In the genomic region with DNA sequence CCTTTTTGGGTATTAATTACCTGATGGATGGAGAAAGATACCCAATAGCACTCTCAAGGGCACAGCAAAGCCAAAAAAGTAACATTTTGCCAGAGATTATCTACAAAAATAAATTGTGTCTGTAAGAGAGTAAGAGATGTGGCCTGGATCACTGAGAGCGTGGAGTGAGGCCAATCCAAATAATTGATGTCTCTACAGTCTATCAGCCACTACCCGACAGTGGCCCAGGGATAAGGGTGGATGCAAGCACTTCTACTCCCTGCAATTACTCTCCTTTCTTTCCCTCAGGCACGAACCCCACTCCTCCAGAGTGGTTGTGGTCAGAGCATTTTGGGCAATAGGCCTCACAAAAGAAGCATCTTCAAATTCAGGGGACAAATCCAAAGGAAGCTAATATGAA, we compare ENCODE assay signal across 21 cellular contexts.
A peak's percentile ranks its signal among the peaks of the same experiment; 100 is the strongest.
DNase-seq lines count a peak whose midpoint lies in the region; ATAC-seq, FAIRE-seq and TF ChIP-seq lines count a peak whose summit lies in the region.
"Had no signal": no experiment of that assay in that cellular context is flagged by ENCODE, and none has a peak within 500 bp of the region (broad histone marks: within the 10 kb centered on the region; RNA-seq: fewer than 3 reads in every experiment).

No MANE protein-coding gene starts in this region.

- in situ Hi-C loops in GM12878 (cut with MboI): no loop called here

- no peak overlapping the region for H3K4me3 ChIP-seq in GM12878
- H3K4me3 ChIP-seq: pancreas, right lobe of liver had no signal

- no peak overlapping the region for H3K4me3 Mint-ChIP-seq in osteocyte (ENCODE audit: unreplicated experiment)
- H3K4me3 Mint-ChIP-seq: activated CD8-positive, alpha-beta T cell treated with anti-CD3 and anti-CD28 coated beads for 36 hours; CD4-positive, CD25-positive, alpha-beta regulatory T cell; mesothelial cell of epicardium; natural killer cell treated with Interleukin-12 subunit alpha and Interleukin-12 subunit beta and Interleukin-15 and Interleukin-18, amount 100 ng/mL, for 72 hours had no signal

- H3K9me3 ChIP-seq in GM12878 (replicated peaks; ENCODE audit: control insufficient read depth, insufficient read depth, low read length): no peaks in the 10 kb centered on the region; the same call in none of the 3 replicates
- H3K9me3 ChIP-seq: pancreas, right lobe of liver had no signal

- H2AFZ ChIP-seq in GM12878 (ENCODE audit: control insufficient read depth, low read depth, low read length): no peak overlapping the region

- SMC1A ChIA-PET in GM12878 (lab: Charles Lee; ENCODE audit: uncharacterized antibody, unreplicated experiment): interaction anchor here (0.7 to 5.7 kb wide), 20 partner anchors 7 to 1417 kb away, joined by 3 to 118 read pairs (median 8); no protein-coding TSS in a partner anchor

- WGBS in GM12878 (ENCODE audit: insufficient coverage, insufficient replicate concordance, low lambda C conversion rate, missing lambda C conversion rate): 92% methylated on average over 3 of the region's 3 CpGs

- no peaks in the 10 kb centered on the region for H3K27me3 ChIP-seq in GM12878 (replicated peaks in 1 of 2; ENCODE audit: control insufficient read depth in 2 of 2, insufficient read depth in 2 of 2, low read length in 1 of 2)
- H3K27me3 ChIP-seq: pancreas, right lobe of liver had no signal

- TF ChIP-seq RAD21 in GM12878 (IDR thresholded peaks at IDR 0.05; ENCODE audit: insufficient read depth, low read depth, low read length): no peak

- DNase-seq in AG20443 (ENCODE audit: low spot score) (peak; percentile 23), H54 (ENCODE audit: insufficient read length, low spot score) (no peak), GM12878 (ENCODE audit: low read depth, low spot score) (no peak), osteocyte (ENCODE audit: extremely low spot score, unreplicated experiment) (no peak), SKM-1 treated with dmso at 0.1 percent for 144 hours (lab: John Stamatoyannopoulos, UW; ENCODE audit: unreplicated experiment) (no peak), NCI-H2171 (lab: John Stamatoyannopoulos, UW) (no peak)
- no peak for DNase-seq in stimulated activated CD4-positive, alpha-beta T cell treated with anti-CD3 and anti-CD28 coated beads, Interleukin-4, amount 100 ng/mL, for 24 hours
- DNase-seq: activated CD8-positive, alpha-beta T cell treated with anti-CD3 and anti-CD28 coated beads for 36 hours; activated gamma-delta T cell treated with Interleukin-2 at 50 U/mL for 16 hours; activated T-cell treated with anti-CD3 and anti-CD28 coated beads for 4 hours; CD4-positive, CD25-positive, alpha-beta regulatory T cell; DMS 273 treated with DMSO at 0.1 percent for 48 hours; GOT3; NCI-H2171 treated with DMSO at 0.1 percent for 48 hours; NCI-H526 treated with DMSO at 0.1 percent for 48 hours; pancreas; right lobe of liver had no signal

- TF ChIP-seq POLR2A in H54 (IDR thresholded peaks at IDR 0.05; ENCODE audit: low read depth, low read length) (no peak), GM12878 (IDR thresholded peaks at IDR 0.05; ENCODE audit: low read depth, low read length) (no peak)

- H3K27ac Mint-ChIP-seq in osteocyte (ENCODE audit: unreplicated experiment): peak overlapping the region; percentile 81
- H3K27ac Mint-ChIP-seq: activated CD8-positive, alpha-beta T cell treated with anti-CD3 and anti-CD28 coated beads for 36 hours; CD4-positive, CD25-positive, alpha-beta regulatory T cell; mesothelial cell of epicardium; natural killer cell treated with Interleukin-12 subunit alpha and Interleukin-12 subunit beta and Interleukin-15 and Interleukin-18, amount 100 ng/mL, for 72 hours had no signal

- CTCF ChIA-PET in GM12878 (lab: Yijun Ruan, JAX): interaction anchor here (0.8 to 3.5 kb wide), 5 partner anchors 16 to 88 kb away, joined by 3 to 32 read pairs (median 9); no protein-coding TSS in a partner anchor

- RAD21 ChIA-PET in GM12878 (lab: Charles Lee; ENCODE audit: unreplicated experiment): interaction anchor here (1.0 to 5.3 kb wide), 14 partner anchors 16 to 148 kb away, joined by 3 to 91 read pairs (median 8); a partner anchor contains a TSS

- intact Hi-C loops in GM12878 (cut with micrococcal nuclease; ENCODE audit: unreplicated experiment): loop anchor here (1.0 kb wide), 3 partner anchors 26 to 55 kb away; no protein-coding TSS in a partner anchor

- FAIRE-seq in H54 (lab: Jason Lieb, UNC): peak; percentile 53
- no peak for FAIRE-seq in GM12878 (lab: Jason Lieb, UNC)
- FAIRE-seq: pancreas had no signal

- peaks cover 7% of the 10 kb centered on the region for H3K9me3 Mint-ChIP-seq in osteocyte (ENCODE audit: unreplicated experiment)
- H3K9me3 Mint-ChIP-seq: activated CD8-positive, alpha-beta T cell treated with anti-CD3 and anti-CD28 coated beads for 36 hours; natural killer cell treated with Interleukin-12 subunit alpha and Interleukin-12 subunit beta and Interleukin-15 and Interleukin-18, amount 100 ng/mL, for 72 hours had no signal

- H3K9ac ChIP-seq in GM12878 (ENCODE audit: control insufficient read depth, insufficient read depth, low read length): no peak overlapping the region

- H3K36me3 ChIP-seq in GM12878 (ENCODE audit: control insufficient read depth in 2 of 2, insufficient read depth in 2 of 2, low read length in 1 of 2): no peaks in the 10 kb centered on the region
- H3K36me3 ChIP-seq: pancreas, right lobe of liver had no signal

- ATAC-seq in GM12878 (no peak), HG03025 (IDR thresholded peaks at IDR 0.05; ENCODE audit: low FRiP score, unreplicated experiment) (no peak)
- ATAC-seq: left lobe of liver had no signal

- H3K4me1 ChIP-seq in GM12878 (ENCODE audit: control insufficient read depth, insufficient read depth, low read length): peaks cover 19% of the 10 kb centered on the region
- H3K4me1 ChIP-seq: right lobe of liver had no signal

- H3K4me1 Mint-ChIP-seq in osteocyte (ENCODE audit: unreplicated experiment): peaks cover 24% of the 10 kb centered on the region
- H3K4me1 Mint-ChIP-seq: CD4-positive, CD25-positive, alpha-beta regulatory T cell had no signal

- H3K36me3 Mint-ChIP-seq in osteocyte (ENCODE audit: unreplicated experiment): no peaks in the 10 kb centered on the region
- H3K36me3 Mint-ChIP-seq: CD4-positive, CD25-positive, alpha-beta regulatory T cell; mesothelial cell of epicardium; natural killer cell treated with Interleukin-12 subunit alpha and Interleukin-12 subunit beta and Interleukin-15 and Interleukin-18, amount 100 ng/mL, for 72 hours had no signal

- no TSS peak for BruUV-seq in GM12878 (replicated peaks; lab: Mats Ljungman, UMichigan)

- peak overlapping the region; percentile 62; the same call in 1 of the 2 replicates for H3K27ac ChIP-seq in GM12878 (ENCODE audit: control insufficient read depth, insufficient read depth)
- H3K27ac ChIP-seq: pancreas, right lobe of liver had no signal

- H3K27me3 Mint-ChIP-seq in osteocyte (ENCODE audit: unreplicated experiment): no peaks in the 10 kb centered on the region

- H4K20me1 ChIP-seq in GM12878 (ENCODE audit: control insufficient read depth, insufficient read depth): no peaks in the 10 kb centered on the region

- H3K4me2 ChIP-seq in GM12878 (ENCODE audit: control insufficient read depth, insufficient read depth): no peak overlapping the region

- no peaks in the 10 kb centered on the region for H3K79me2 ChIP-seq in GM12878 (ENCODE audit: control insufficient read depth, insufficient read depth, low read length)

- TF ChIP-seq CTCF in GM12878 (IDR thresholded peaks at IDR 0.05 in 2 of 3, conservative IDR thresholded peaks at IDR 0.05 in 1 of 3; ENCODE audit: control insufficient read depth in 2 of 3, extremely low read depth in 1 of 3, insufficient read depth in 1 of 3, low read depth in 3 of 3, low read length in 3 of 3) (no peak), osteocyte (IDR thresholded peaks at IDR 0.05) (no peak)

- POLR2A ChIA-PET in GM12878 (lab: Charles Lee): interaction anchor here (1.0 to 5.3 kb wide), 8 partner anchors 15 to 86 kb away, joined by 3 to 53 read pairs (median 13); no protein-coding TSS in a partner anchor

- TF ChIP-seq EP300 in GM12878 (IDR thresholded peaks at IDR 0.05; ENCODE audit: borderline replicate concordance in 1 of 2, control insufficient read depth in 1 of 2, low read depth in 2 of 2, low read length in 2 of 2): no peak

TF ChIP-seq in GM12878, 131 proteins besides CTCF, POLR2A, EP300 and RAD21 (continues in another document):
- no peak for TF ChIP-seq RCOR1 (conservative IDR thresholded peaks at IDR 0.05; ENCODE audit: low read depth, low read length)
- TF ChIP-seq, protein P1, sequence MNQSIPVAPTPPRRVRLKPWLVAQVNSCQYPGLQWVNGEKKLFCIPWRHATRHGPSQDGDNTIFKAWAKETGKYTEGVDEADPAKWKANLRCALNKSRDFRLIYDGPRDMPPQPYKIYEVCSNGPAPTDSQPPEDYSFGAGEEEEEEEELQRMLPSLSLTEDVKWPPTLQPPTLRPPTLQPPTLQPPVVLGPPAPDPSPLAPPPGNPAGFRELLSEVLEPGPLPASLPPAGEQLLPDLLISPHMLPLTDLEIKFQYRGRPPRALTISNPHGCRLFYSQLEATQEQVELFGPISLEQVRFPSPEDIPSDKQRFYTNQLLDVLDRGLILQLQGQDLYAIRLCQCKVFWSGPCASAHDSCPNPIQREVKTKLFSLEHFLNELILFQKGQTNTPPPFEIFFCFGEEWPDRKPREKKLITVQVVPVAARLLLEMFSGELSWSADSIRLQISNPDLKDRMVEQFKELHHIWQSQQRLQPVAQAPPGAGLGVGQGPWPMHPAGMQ (IDR thresholded peaks at IDR 0.05; ENCODE audit: borderline replicate concordance): no peak
- no peak for TF ChIP-seq TARDBP (IDR thresholded peaks at IDR 0.05; ENCODE audit: borderline replicate concordance)
